In the genomic region with DNA sequence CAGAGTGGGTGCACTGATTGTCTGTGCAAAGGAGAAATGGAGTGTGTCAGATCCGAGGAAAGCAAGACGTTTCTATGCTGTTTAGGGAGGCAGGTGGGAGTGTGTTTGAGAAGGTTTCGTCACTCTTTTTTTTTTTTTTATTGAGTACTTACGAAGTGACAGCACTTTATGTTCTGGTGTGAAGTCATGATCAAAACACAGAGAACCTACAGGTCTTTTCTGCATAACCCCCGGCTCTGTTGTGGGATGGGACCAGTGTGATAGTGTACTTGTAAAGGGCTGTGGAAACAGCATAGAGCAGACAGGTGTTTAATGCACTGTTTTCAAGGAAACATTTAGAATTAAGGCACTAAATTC, we compare ENCODE assay signal across 2 cellular contexts.
TF ChIP-seq lines count a peak whose summit lies in the region.

No MANE protein-coding gene starts in this region.

TF ChIP-seq in H1, 55 proteins besides CTCF, POLR2A, EP300 and RAD21 (continues in another document):
- TF ChIP-seq CREB1 (IDR thresholded peaks at IDR 0.05) (no peak), SRF (IDR thresholded peaks at IDR 0.05; ENCODE audit: low read depth, low read length) (no peak), EGR1 (IDR thresholded peaks at IDR 0.05; ENCODE audit: borderline replicate concordance, low read depth, low read length) (no peak), CBX8 (IDR thresholded peaks at IDR 0.05; ENCODE audit: borderline replicate concordance, low read depth, low read length) (no peak), BRCA1 (IDR thresholded peaks at IDR 0.05; ENCODE audit: low read depth, low read length) (no peak), JUN (IDR thresholded peaks at IDR 0.05; ENCODE audit: low read depth, low read length) (no peak), CHD1 (IDR thresholded peaks at IDR 0.05; ENCODE audit: low read depth, low read length) (no peak), KDM4A (IDR thresholded peaks at IDR 0.05; ENCODE audit: low read depth, low read length, severe bottlenecking) (no peak), CTBP2 (IDR thresholded peaks at IDR 0.05; ENCODE audit: borderline replicate concordance, insufficient read depth, insufficient read length, low read length) (no peak), TBP (IDR thresholded peaks at IDR 0.05; ENCODE audit: low read depth, low read length) (no peak), EZH2 (IDR thresholded peaks at IDR 0.05; ENCODE audit: low read depth, low read length, severe bottlenecking) (no peak), GTF2F1 (IDR thresholded peaks at IDR 0.05; ENCODE audit: borderline replicate concordance, low read depth, low read length) (no peak), CBX5 (IDR thresholded peaks at IDR 0.05; ENCODE audit: low read depth, low read length) (no peak), MAFK (IDR thresholded peaks at IDR 0.05; ENCODE audit: low read depth, low read length) (no peak)
- TF ChIP-seq, protein P1, sequence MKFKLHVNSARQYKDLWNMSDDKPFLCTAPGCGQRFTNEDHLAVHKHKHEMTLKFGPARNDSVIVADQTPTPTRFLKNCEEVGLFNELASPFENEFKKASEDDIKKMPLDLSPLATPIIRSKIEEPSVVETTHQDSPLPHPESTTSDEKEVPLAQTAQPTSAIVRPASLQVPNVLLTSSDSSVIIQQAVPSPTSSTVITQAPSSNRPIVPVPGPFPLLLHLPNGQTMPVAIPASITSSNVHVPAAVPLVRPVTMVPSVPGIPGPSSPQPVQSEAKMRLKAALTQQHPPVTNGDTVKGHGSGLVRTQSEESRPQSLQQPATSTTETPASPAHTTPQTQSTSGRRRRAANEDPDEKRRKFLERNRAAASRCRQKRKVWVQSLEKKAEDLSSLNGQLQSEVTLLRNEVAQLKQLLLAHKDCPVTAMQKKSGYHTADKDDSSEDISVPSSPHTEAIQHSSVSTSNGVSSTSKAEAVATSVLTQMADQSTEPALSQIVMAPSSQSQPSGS (IDR thresholded peaks at IDR 0.05; ENCODE audit: low read length): no peak
- TF ChIP-seq, protein P2, sequence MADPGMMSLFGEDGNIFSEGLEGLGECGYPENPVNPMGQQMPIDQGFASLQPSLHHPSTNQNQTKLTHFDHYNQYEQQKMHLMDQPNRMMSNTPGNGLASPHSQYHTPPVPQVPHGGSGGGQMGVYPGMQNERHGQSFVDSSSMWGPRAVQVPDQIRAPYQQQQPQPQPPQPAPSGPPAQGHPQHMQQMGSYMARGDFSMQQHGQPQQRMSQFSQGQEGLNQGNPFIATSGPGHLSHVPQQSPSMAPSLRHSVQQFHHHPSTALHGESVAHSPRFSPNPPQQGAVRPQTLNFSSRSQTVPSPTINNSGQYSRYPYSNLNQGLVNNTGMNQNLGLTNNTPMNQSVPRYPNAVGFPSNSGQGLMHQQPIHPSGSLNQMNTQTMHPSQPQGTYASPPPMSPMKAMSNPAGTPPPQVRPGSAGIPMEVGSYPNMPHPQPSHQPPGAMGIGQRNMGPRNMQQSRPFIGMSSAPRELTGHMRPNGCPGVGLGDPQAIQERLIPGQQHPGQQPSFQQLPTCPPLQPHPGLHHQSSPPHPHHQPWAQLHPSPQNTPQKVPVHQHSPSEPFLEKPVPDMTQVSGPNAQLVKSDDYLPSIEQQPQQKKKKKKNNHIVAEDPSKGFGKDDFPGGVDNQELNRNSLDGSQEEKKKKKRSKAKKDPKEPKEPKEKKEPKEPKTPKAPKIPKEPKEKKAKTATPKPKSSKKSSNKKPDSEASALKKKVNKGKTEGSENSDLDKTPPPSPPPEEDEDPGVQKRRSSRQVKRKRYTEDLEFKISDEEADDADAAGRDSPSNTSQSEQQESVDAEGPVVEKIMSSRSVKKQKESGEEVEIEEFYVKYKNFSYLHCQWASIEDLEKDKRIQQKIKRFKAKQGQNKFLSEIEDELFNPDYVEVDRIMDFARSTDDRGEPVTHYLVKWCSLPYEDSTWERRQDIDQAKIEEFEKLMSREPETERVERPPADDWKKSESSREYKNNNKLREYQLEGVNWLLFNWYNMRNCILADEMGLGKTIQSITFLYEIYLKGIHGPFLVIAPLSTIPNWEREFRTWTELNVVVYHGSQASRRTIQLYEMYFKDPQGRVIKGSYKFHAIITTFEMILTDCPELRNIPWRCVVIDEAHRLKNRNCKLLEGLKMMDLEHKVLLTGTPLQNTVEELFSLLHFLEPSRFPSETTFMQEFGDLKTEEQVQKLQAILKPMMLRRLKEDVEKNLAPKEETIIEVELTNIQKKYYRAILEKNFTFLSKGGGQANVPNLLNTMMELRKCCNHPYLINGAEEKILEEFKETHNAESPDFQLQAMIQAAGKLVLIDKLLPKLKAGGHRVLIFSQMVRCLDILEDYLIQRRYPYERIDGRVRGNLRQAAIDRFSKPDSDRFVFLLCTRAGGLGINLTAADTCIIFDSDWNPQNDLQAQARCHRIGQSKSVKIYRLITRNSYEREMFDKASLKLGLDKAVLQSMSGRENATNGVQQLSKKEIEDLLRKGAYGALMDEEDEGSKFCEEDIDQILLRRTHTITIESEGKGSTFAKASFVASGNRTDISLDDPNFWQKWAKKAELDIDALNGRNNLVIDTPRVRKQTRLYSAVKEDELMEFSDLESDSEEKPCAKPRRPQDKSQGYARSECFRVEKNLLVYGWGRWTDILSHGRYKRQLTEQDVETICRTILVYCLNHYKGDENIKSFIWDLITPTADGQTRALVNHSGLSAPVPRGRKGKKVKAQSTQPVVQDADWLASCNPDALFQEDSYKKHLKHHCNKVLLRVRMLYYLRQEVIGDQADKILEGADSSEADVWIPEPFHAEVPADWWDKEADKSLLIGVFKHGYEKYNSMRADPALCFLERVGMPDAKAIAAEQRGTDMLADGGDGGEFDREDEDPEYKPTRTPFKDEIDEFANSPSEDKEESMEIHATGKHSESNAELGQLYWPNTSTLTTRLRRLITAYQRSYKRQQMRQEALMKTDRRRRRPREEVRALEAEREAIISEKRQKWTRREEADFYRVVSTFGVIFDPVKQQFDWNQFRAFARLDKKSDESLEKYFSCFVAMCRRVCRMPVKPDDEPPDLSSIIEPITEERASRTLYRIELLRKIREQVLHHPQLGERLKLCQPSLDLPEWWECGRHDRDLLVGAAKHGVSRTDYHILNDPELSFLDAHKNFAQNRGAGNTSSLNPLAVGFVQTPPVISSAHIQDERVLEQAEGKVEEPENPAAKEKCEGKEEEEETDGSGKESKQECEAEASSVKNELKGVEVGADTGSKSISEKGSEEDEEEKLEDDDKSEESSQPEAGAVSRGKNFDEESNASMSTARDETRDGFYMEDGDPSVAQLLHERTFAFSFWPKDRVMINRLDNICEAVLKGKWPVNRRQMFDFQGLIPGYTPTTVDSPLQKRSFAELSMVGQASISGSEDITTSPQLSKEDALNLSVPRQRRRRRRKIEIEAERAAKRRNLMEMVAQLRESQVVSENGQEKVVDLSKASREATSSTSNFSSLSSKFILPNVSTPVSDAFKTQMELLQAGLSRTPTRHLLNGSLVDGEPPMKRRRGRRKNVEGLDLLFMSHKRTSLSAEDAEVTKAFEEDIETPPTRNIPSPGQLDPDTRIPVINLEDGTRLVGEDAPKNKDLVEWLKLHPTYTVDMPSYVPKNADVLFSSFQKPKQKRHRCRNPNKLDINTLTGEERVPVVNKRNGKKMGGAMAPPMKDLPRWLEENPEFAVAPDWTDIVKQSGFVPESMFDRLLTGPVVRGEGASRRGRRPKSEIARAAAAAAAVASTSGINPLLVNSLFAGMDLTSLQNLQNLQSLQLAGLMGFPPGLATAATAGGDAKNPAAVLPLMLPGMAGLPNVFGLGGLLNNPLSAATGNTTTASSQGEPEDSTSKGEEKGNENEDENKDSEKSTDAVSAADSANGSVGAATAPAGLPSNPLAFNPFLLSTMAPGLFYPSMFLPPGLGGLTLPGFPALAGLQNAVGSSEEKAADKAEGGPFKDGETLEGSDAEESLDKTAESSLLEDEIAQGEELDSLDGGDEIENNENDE (IDR thresholded peaks at IDR 0.05; ENCODE audit: insufficient replicate concordance, low read length): no peak

TF ChIP-seq in neural cell, 6 proteins besides CTCF, POLR2A, EP300 and RAD21:
- no peak for TF ChIP-seq POLR2AphosphoS5 (IDR thresholded peaks at IDR 0.05)
- TF ChIP-seq EZH2 (IDR thresholded peaks at IDR 0.05; ENCODE audit: borderline replicate concordance, insufficient read depth, low read length, poor library complexity, severe bottlenecking): no peak
- no peak for TF ChIP-seq MXI1 (conservative IDR thresholded peaks at IDR 0.05; ENCODE audit: poor library complexity, severe bottlenecking)
- no peak for TF ChIP-seq SMC3 (conservative IDR thresholded peaks at IDR 0.05; ENCODE audit: poor library complexity)
- TF ChIP-seq TAF1 (IDR thresholded peaks at IDR 0.05; ENCODE audit: low read depth): no peak
- TF ChIP-seq, protein P3, sequence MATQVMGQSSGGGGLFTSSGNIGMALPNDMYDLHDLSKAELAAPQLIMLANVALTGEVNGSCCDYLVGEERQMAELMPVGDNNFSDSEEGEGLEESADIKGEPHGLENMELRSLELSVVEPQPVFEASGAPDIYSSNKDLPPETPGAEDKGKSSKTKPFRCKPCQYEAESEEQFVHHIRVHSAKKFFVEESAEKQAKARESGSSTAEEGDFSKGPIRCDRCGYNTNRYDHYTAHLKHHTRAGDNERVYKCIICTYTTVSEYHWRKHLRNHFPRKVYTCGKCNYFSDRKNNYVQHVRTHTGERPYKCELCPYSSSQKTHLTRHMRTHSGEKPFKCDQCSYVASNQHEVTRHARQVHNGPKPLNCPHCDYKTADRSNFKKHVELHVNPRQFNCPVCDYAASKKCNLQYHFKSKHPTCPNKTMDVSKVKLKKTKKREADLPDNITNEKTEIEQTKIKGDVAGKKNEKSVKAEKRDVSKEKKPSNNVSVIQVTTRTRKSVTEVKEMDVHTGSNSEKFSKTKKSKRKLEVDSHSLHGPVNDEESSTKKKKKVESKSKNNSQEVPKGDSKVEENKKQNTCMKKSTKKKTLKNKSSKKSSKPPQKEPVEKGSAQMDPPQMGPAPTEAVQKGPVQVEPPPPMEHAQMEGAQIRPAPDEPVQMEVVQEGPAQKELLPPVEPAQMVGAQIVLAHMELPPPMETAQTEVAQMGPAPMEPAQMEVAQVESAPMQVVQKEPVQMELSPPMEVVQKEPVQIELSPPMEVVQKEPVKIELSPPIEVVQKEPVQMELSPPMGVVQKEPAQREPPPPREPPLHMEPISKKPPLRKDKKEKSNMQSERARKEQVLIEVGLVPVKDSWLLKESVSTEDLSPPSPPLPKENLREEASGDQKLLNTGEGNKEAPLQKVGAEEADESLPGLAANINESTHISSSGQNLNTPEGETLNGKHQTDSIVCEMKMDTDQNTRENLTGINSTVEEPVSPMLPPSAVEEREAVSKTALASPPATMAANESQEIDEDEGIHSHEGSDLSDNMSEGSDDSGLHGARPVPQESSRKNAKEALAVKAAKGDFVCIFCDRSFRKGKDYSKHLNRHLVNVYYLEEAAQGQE (IDR thresholded peaks at IDR 0.05; ENCODE audit: borderline replicate concordance): no peak
TF ChIP-seq in neural cell: peak in this region for 0.
